Comparison of ENCODE assay signal across 2 cellular contexts in the genomic region with DNA sequence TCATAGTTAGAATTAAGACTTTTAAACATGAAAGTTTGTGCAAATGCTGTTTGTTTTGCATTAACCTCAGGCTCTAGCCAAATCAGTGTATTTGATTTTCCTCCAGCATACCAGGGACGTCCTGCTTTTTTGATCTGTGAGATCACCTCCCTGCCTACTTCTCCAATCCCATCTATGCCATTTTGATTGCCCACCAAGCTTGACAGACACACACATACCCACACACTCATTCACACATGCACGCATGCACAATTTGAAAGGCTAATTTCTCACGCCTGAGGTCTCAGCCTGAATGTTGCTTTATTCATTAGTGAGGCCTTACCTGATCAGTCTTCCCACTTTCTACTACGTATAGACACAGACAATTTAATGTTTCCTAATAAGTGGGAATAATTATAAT.
TF ChIP-seq lines count a peak whose summit lies in the region.

No MANE protein-coding gene starts in this region.

TF ChIP-seq in HepG2, 621 proteins besides CTCF, POLR2A, EP300 and RAD21:
- no peak for TF ChIP-seq ZNF251 (CRISPR knock-in tag; IDR thresholded peaks at IDR 0.05)
- TF ChIP-seq RBM22 (optimal IDR thresholded peaks at IDR 0.05; ENCODE audit: low read length), result peak; percentile 56

TF ChIP-seq in H1, 55 proteins besides CTCF, POLR2A, EP300 and RAD21:
- no peak for TF ChIP-seq KDM5A (IDR thresholded peaks at IDR 0.05; ENCODE audit: low read length)
- TF ChIP-seq RBBP5 (IDR thresholded peaks at IDR 0.05; ENCODE audit: borderline replicate concordance, low read depth, low read length), result no peak
- no peak for TF ChIP-seq JUN (IDR thresholded peaks at IDR 0.05; ENCODE audit: low read depth, low read length)
- no peak for TF ChIP-seq RXRA (IDR thresholded peaks at IDR 0.05; ENCODE audit: insufficient read depth, low read depth, low read length)
- TF ChIP-seq SAP30 (IDR thresholded peaks at IDR 0.05; ENCODE audit: insufficient read depth, insufficient replicate concordance, low read length), result no peak
- no peak for TF ChIP-seq KDM4A (IDR thresholded peaks at IDR 0.05; ENCODE audit: low read depth, low read length, severe bottlenecking)
- TF ChIP-seq SUZ12 (IDR thresholded peaks at IDR 0.05; ENCODE audit: low read length), result no peak
- TF ChIP-seq PHF8 (conservative IDR thresholded peaks at IDR 0.05; ENCODE audit: low read depth, low read length), result no peak
- TF ChIP-seq, protein P1, sequence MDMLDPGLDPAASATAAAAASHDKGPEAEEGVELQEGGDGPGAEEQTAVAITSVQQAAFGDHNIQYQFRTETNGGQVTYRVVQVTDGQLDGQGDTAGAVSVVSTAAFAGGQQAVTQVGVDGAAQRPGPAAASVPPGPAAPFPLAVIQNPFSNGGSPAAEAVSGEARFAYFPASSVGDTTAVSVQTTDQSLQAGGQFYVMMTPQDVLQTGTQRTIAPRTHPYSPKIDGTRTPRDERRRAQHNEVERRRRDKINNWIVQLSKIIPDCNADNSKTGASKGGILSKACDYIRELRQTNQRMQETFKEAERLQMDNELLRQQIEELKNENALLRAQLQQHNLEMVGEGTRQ (IDR thresholded peaks at IDR 0.05; ENCODE audit: low read length), result no peak
- no peak for TF ChIP-seq CBX8 (IDR thresholded peaks at IDR 0.05; ENCODE audit: borderline replicate concordance, low read depth, low read length)
